In genomic region chr1:18011703-18012102, GRCh38 we compare ENCODE assay signal across 26 cellular contexts.
DNase-seq lines count a peak whose midpoint lies in the region; ATAC-seq and TF ChIP-seq lines count a peak whose summit lies in the region.
"Had no signal": no experiment of that assay in that cellular context is flagged by ENCODE, and none has a peak within 500 bp of the region (broad histone marks: within the 10 kb centered on the region; RNA-seq: fewer than 3 reads in every experiment).

No MANE protein-coding gene starts in this region.

- no peaks in the 10 kb centered on the region for H3K79me2 ChIP-seq in SK-N-SH (ENCODE audit: insufficient read depth)

- no peak overlapping the region for H3K4me2 ChIP-seq in SK-N-SH
- H3K4me2 ChIP-seq: A549; BLaER1; BLaER1 treated with 17β-estradiol and CSF1 and Interleukin-3, amounts not matched to agents 10 nM and 100 nM had no signal

- TF ChIP-seq CTCF in SK-N-SH (IDR thresholded peaks at IDR 0.05): no peak

- no peaks in the 10 kb centered on the region for H4K20me1 ChIP-seq in SK-N-SH (ENCODE audit: insufficient read depth)

- DNase-seq in SK-N-SH: no peak
- DNase-seq: 8988T; AML-193; BE2C; C1 segment of cervical spinal cord; Calu3; CD4-positive, alpha-beta memory T cell; CD4-positive, alpha-beta T cell; CD4-positive, CD25-positive, alpha-beta regulatory T cell; CD8-positive, alpha-beta memory T cell; CD8-positive, alpha-beta T cell; COR-L47; DMS 273 treated with DMSO at 0.1 percent for 48 hours; DMS153; DMS53; DMS79; DMS79 treated with DMSO at 0.1 percent for 48 hours; DND-41; EL had no signal

- H3K9ac ChIP-seq in SK-N-SH: no peak overlapping the region
- H3K9ac ChIP-seq: BLaER1; BLaER1 treated with 17β-estradiol and CSF1 and Interleukin-3, amounts not matched to agents 10 nM and 100 nM had no signal

- no peaks in the 10 kb centered on the region; a peak in 1 of 4 replicates for H3K4me1 ChIP-seq in SK-N-SH (ENCODE audit: control insufficient read depth in 1 of 2, insufficient read depth in 2 of 2, low read depth in 1 of 2, low read length in 1 of 2)
- H3K4me1 ChIP-seq: A549; BE2C; BLaER1; BLaER1 treated with 17β-estradiol and CSF1 and Interleukin-3, amounts not matched to agents 10 nM and 100 nM; Caco-2 had no signal

- CTCF ChIA-PET in SK-N-SH (lab: Yijun Ruan, JAX): no interaction called here

- no peak for TF ChIP-seq RAD21 in SK-N-SH (IDR thresholded peaks at IDR 0.05; ENCODE audit: low read length)

- 31% methylated on average over 1 of the region's 1 CpG for WGBS in SK-N-SH (ENCODE audit: low lambda C conversion rate)

- H3F3A ChIP-seq in SK-N-SH (replicated peaks; ENCODE audit: insufficient read depth): no peaks in the 10 kb centered on the region

- H3K27ac ChIP-seq in SK-N-SH (ENCODE audit: low read depth in 2 of 2, low read length in 1 of 2): no peak overlapping the region
- H3K27ac ChIP-seq: 22Rv1; A549; BLaER1; BLaER1 treated with 17β-estradiol and CSF1 and Interleukin-3, amounts not matched to agents 10 nM and 100 nM; C4-2B had no signal

- no peak overlapping the region for H2AFZ ChIP-seq in SK-N-SH (ENCODE audit: low read depth)

- H3K27me3 ChIP-seq in SK-N-SH (ENCODE audit: insufficient read depth): no peaks in the 10 kb centered on the region
- H3K27me3 ChIP-seq: BE2C; BLaER1; BLaER1 treated with 17β-estradiol and CSF1 and Interleukin-3, amounts not matched to agents 10 nM and 100 nM had no signal

- no peaks in the 10 kb centered on the region for H3K36me3 ChIP-seq in SK-N-SH (replicated peaks in 1 of 2; ENCODE audit: control insufficient read depth in 1 of 2, insufficient read depth in 2 of 2, low read length in 1 of 2)
- H3K36me3 ChIP-seq: BE2C; BLaER1; BLaER1 treated with 17β-estradiol and CSF1 and Interleukin-3, amounts not matched to agents 10 nM and 100 nM had no signal

- no peak overlapping the region for H3K4me3 ChIP-seq in SK-N-SH (ENCODE audit: low read depth in 2 of 2, low read length in 1 of 2)
- H3K4me3 ChIP-seq: A549; BLaER1; BLaER1 treated with 17β-estradiol and CSF1 and Interleukin-3, amounts not matched to agents 10 nM and 100 nM had no signal

- POLR2A ChIA-PET in SK-N-SH (lab: Yijun Ruan, JAX): no interaction called here

- no peak for TF ChIP-seq EP300 in SK-N-SH (IDR thresholded peaks at IDR 0.05; ENCODE audit: borderline replicate concordance in 1 of 2, low read depth in 1 of 2, low read length in 1 of 2)

- no peak for ATAC-seq in SK-N-SH treated with all-trans-retinoic acid at 6 μM for 48 hours
- ATAC-seq: A549; CD8-positive, alpha-beta T cell had no signal

- H3K9me3 ChIP-seq in SK-N-SH: no peaks in the 10 kb centered on the region
- H3K9me3 ChIP-seq: A549; BE2C; BLaER1; BLaER1 treated with 17β-estradiol and CSF1 and Interleukin-3, amounts not matched to agents 10 nM and 100 nM; Caco-2 had no signal

- H3K9me2 ChIP-seq in SK-N-SH: no peaks in the 10 kb centered on the region

TF ChIP-seq in SK-N-SH treated with all-trans-retinoic acid at 6 μM for 48 hours, 23 proteins besides CTCF, POLR2A, EP300 and RAD21:
- TF ChIP-seq ZNF70 (CRISPR knock-in tag; IDR thresholded peaks at IDR 0.05) (peak; percentile 91), ZNF8 (CRISPR knock-in tag; IDR thresholded peaks at IDR 0.05) (no peak), ISL1 (CRISPR knock-in tag; IDR thresholded peaks at IDR 0.05) (no peak), PATZ1 (CRISPR knock-in tag; IDR thresholded peaks at IDR 0.05; ENCODE audit: borderline replicate concordance) (no peak), CSDC2 (CRISPR knock-in tag; IDR thresholded peaks at IDR 0.05) (no peak)

TF ChIP-seq in SK-N-SH, 30 proteins besides CTCF, POLR2A, EP300 and RAD21:
- TF ChIP-seq RFX5 (IDR thresholded peaks at IDR 0.05; ENCODE audit: low read length) (no peak), FOXJ3 (CRISPR knock-in tag; IDR thresholded peaks at IDR 0.05) (no peak), JUND (IDR thresholded peaks at IDR 0.05) (no peak), RCOR1 (IDR thresholded peaks at IDR 0.05; ENCODE audit: low read length) (no peak)
